In the genomic region with DNA sequence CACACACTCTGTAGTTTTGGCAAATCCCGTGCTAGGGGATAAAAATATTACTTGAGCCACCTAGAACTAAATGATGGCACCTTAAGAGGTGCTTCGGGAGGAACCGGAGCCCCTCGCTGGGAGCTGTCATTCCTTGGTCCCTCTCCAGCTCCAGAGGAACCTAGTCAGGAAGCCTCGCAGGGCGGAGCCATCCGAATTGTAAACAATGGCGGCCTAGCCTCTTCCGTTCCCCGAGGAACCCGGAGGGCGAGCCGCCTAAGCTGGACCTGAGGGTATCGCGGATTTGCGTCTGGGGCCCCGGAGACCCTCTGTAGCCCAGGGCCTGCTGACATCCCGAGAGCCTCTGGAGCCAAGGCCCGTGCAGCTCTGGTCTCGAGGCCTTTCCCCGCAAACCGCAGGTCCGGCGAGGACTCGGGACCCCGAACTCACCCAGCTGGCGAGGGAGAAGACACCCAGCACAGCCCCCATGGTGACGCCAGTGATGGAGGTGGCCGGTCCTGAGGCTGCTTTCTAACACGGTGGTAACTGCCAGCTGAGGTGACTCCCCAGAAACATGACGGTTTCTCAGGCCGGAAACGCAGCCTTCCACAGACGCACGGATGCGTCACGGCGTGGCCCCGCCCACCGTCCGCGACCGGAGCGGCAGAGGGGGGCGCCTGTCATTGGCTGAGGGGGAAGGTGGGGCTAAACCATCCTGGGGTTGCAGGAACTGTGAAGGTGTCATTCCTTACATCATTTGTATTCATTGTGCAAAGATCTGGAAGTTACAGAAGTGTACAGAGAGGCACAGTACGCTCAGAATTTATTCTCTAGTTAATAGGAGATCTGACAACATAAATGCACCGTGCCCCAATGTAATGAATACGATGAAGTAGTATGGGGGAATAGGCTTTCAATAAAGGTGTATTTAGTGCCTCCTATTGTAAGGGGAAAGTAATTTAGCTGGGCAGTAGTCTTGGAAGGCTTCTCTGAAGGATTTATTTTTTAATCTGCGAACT, we compare ENCODE assay signal across 1 cellular context.
TF ChIP-seq lines count a peak whose summit lies in the region.

A gene (minus strand): TSS at position 587 of the 998 bp plus-strand sequence. CDS start 119 bp downstream, at position 468.

TF ChIP-seq in HEK293, 187 proteins besides CTCF, POLR2A, EP300 and RAD21 (continued from another document and continues in another):
- TF ChIP-seq SETDB1 (IDR thresholded peaks at IDR 0.05; ENCODE audit: insufficient read length, low read length) (no peak), ZNF701 (tag by site-specific recombination; IDR thresholded peaks at IDR 0.05) (no peak), ZNF335 (tag by site-specific recombination; conservative IDR thresholded peaks at IDR 0.05) (peak; percentile 98), ZFHX2 (tag by site-specific recombination; conservative IDR thresholded peaks at IDR 0.05) (no peak), IKZF3 (tag by site-specific recombination; IDR thresholded peaks at IDR 0.05) (peak; percentile 80; the same call in 1 of the 2 replicates), ZNF112 (tag by site-specific recombination; IDR thresholded peaks at IDR 0.05) (no peak), MZF1 (tag by site-specific recombination; IDR thresholded peaks at IDR 0.05; ENCODE audit: borderline replicate concordance) (no peak), ZNF558 (tag by site-specific recombination; IDR thresholded peaks at IDR 0.05) (no peak), ZNF830 (tag by site-specific recombination; IDR thresholded peaks at IDR 0.05; ENCODE audit: low read depth) (no peak), ZBTB20 (tag by site-specific recombination; IDR thresholded peaks at IDR 0.05) (peak; percentile 71; the same call in 1 of the 2 replicates), MYNN (tag by site-specific recombination; IDR thresholded peaks at IDR 0.05; ENCODE audit: borderline replicate concordance) (no peak), ZFP41 (tag by site-specific recombination; IDR thresholded peaks at IDR 0.05; ENCODE audit: borderline replicate concordance) (no peak), HOXC10 (CRISPR knock-in tag; IDR thresholded peaks at IDR 0.05) (no peak), ZNF423 (tag by site-specific recombination; IDR thresholded peaks at IDR 0.05) (no peak), ZNF677 (tag by site-specific recombination; IDR thresholded peaks at IDR 0.05) (no peak), GLI4 (tag by site-specific recombination; IDR thresholded peaks at IDR 0.05) (no peak), ZNF585B (tag by site-specific recombination; IDR thresholded peaks at IDR 0.05) (no peak), ZNF175 (tag by site-specific recombination; IDR thresholded peaks at IDR 0.05) (no peak), ZNF561 (tag by site-specific recombination; IDR thresholded peaks at IDR 0.05; ENCODE audit: borderline replicate concordance) (peak; percentile 68; the same call in 1 of the 2 replicates), GLIS1 (tag by site-specific recombination; IDR thresholded peaks at IDR 0.05) (peak; percentile 34; the same call in 1 of the 2 replicates), ZNF560 (tag by site-specific recombination; IDR thresholded peaks at IDR 0.05; ENCODE audit: borderline replicate concordance) (no peak), ZNF114 (tag by site-specific recombination; IDR thresholded peaks at IDR 0.05) (no peak), ZNF146 (tag by site-specific recombination; IDR thresholded peaks at IDR 0.05) (no peak), ZNF223 (tag by site-specific recombination; IDR thresholded peaks at IDR 0.05) (no peak), ZNF239 (tag by site-specific recombination; IDR thresholded peaks at IDR 0.05) (no peak), KLF16 (tag by site-specific recombination; IDR thresholded peaks at IDR 0.05) (peak; percentile 70), ZNF623 (tag by site-specific recombination; IDR thresholded peaks at IDR 0.05) (no peak), ZNF341 (tag by site-specific recombination; IDR thresholded peaks at IDR 0.05; ENCODE audit: low read depth) (0 out of 2 replicates have a peak, but pooled peaks have one; percentile 12), ZNF768 (tag by site-specific recombination; IDR thresholded peaks at IDR 0.05) (no peak), ZNF777 (tag by site-specific recombination; IDR thresholded peaks at IDR 0.05; ENCODE audit: borderline replicate concordance) (no peak), ZNF747 (tag by site-specific recombination; IDR thresholded peaks at IDR 0.05) (no peak), HOXA7 (CRISPR knock-in tag; IDR thresholded peaks at IDR 0.05; ENCODE audit: borderline replicate concordance) (no peak), ZNF132 (tag by site-specific recombination; IDR thresholded peaks at IDR 0.05; ENCODE audit: borderline replicate concordance) (no peak), KLF8 (tag by site-specific recombination; IDR thresholded peaks at IDR 0.05) (peak; percentile 52; the same call in 1 of the 2 replicates)
- TF ChIP-seq, protein P1, sequence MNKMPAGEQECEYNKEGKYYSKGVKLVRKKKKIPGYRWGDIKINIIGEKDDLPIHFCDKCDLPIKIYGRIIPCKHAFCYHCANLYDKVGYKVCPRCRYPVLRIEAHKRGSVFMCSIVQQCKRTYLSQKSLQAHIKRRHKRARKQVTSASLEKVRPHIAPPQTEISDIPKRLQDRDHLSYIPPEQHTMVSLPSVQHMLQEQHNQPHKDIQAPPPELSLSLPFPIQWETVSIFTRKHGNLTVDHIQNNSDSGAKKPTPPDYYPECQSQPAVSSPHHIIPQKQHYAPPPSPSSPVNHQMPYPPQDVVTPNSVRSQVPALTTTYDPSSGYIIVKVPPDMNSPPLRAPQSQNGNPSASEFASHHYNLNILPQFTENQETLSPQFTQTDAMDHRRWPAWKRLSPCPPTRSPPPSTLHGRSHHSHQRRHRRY (tag by site-specific recombination; IDR thresholded peaks at IDR 0.05), result no peak
- TF ChIP-seq, protein P2, sequence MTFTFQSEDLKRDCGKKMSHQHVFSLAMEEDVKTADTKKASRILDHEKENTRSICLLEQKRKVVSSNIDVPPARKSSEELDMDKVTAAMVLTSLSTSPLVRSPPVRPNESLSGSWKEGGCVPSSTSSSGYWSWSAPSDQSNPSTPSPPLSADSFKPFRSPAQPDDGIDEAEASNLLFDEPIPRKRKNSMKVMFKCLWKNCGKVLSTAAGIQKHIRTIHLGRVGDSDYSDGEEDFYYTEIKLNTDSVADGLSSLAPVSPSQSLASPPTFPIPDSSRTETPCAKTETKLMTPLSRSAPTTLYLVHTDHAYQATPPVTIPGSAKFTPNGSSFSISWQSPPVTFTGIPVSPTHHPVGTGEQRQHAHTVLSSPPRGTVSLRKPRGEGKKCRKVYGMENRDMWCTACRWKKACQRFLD (tag by site-specific recombination; IDR thresholded peaks at IDR 0.05), result no peak
- TF ChIP-seq, protein P3, sequence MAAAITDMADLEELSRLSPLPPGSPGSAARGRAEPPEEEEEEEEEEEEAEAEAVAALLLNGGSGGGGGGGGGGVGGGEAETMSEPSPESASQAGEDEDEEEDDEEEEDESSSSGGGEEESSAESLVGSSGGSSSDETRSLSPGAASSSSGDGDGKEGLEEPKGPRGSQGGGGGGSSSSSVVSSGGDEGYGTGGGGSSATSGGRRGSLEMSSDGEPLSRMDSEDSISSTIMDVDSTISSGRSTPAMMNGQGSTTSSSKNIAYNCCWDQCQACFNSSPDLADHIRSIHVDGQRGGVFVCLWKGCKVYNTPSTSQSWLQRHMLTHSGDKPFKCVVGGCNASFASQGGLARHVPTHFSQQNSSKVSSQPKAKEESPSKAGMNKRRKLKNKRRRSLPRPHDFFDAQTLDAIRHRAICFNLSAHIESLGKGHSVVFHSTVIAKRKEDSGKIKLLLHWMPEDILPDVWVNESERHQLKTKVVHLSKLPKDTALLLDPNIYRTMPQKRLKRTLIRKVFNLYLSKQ (tag by site-specific recombination; IDR thresholded peaks at IDR 0.05; ENCODE audit: borderline replicate concordance), result no peak
- TF ChIP-seq, protein P4, sequence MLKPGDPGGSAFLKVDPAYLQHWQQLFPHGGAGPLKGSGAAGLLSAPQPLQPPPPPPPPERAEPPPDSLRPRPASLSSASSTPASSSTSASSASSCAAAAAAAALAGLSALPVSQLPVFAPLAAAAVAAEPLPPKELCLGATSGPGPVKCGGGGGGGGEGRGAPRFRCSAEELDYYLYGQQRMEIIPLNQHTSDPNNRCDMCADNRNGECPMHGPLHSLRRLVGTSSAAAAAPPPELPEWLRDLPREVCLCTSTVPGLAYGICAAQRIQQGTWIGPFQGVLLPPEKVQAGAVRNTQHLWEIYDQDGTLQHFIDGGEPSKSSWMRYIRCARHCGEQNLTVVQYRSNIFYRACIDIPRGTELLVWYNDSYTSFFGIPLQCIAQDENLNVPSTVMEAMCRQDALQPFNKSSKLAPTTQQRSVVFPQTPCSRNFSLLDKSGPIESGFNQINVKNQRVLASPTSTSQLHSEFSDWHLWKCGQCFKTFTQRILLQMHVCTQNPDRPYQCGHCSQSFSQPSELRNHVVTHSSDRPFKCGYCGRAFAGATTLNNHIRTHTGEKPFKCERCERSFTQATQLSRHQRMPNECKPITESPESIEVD (tag by site-specific recombination; IDR thresholded peaks at IDR 0.05), result no peak
- TF ChIP-seq, protein P5, sequence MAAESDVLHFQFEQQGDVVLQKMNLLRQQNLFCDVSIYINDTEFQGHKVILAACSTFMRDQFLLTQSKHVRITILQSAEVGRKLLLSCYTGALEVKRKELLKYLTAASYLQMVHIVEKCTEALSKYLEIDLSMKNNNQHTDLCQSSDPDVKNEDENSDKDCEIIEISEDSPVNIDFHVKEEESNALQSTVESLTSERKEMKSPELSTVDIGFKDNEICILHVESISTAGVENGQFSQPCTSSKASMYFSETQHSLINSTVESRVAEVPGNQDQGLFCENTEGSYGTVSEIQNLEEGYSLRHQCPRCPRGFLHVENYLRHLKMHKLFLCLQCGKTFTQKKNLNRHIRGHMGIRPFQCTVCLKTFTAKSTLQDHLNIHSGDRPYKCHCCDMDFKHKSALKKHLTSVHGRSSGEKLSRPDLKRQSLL (tag by site-specific recombination; IDR thresholded peaks at IDR 0.05), result no peak
- TF ChIP-seq, protein P6, sequence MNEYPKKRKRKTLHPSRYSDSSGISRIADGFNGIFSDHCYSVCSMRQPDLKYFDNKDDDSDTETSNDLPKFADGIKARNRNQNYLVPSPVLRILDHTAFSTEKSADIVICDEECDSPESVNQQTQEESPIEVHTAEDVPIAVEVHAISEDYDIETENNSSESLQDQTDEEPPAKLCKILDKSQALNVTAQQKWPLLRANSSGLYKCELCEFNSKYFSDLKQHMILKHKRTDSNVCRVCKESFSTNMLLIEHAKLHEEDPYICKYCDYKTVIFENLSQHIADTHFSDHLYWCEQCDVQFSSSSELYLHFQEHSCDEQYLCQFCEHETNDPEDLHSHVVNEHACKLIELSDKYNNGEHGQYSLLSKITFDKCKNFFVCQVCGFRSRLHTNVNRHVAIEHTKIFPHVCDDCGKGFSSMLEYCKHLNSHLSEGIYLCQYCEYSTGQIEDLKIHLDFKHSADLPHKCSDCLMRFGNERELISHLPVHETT (tag by site-specific recombination; IDR thresholded peaks at IDR 0.05), result peak; percentile 58; the same call in 1 of the 2 replicates
- TF ChIP-seq, protein P7, sequence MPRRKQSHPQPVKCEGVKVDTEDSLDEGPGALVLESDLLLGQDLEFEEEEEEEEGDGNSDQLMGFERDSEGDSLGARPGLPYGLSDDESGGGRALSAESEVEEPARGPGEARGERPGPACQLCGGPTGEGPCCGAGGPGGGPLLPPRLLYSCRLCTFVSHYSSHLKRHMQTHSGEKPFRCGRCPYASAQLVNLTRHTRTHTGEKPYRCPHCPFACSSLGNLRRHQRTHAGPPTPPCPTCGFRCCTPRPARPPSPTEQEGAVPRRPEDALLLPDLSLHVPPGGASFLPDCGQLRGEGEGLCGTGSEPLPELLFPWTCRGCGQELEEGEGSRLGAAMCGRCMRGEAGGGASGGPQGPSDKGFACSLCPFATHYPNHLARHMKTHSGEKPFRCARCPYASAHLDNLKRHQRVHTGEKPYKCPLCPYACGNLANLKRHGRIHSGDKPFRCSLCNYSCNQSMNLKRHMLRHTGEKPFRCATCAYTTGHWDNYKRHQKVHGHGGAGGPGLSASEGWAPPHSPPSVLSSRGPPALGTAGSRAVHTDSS (tag by site-specific recombination; IDR thresholded peaks at IDR 0.05), result no peak
- TF ChIP-seq, protein P8, sequence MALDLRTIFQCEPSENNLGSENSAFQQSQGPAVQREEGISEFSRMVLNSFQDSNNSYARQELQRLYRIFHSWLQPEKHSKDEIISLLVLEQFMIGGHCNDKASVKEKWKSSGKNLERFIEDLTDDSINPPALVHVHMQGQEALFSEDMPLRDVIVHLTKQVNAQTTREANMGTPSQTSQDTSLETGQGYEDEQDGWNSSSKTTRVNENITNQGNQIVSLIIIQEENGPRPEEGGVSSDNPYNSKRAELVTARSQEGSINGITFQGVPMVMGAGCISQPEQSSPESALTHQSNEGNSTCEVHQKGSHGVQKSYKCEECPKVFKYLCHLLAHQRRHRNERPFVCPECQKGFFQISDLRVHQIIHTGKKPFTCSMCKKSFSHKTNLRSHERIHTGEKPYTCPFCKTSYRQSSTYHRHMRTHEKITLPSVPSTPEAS (tag by site-specific recombination; IDR thresholded peaks at IDR 0.05), result no peak; the same call in 1 of the 2 replicates
- TF ChIP-seq, protein P9, sequence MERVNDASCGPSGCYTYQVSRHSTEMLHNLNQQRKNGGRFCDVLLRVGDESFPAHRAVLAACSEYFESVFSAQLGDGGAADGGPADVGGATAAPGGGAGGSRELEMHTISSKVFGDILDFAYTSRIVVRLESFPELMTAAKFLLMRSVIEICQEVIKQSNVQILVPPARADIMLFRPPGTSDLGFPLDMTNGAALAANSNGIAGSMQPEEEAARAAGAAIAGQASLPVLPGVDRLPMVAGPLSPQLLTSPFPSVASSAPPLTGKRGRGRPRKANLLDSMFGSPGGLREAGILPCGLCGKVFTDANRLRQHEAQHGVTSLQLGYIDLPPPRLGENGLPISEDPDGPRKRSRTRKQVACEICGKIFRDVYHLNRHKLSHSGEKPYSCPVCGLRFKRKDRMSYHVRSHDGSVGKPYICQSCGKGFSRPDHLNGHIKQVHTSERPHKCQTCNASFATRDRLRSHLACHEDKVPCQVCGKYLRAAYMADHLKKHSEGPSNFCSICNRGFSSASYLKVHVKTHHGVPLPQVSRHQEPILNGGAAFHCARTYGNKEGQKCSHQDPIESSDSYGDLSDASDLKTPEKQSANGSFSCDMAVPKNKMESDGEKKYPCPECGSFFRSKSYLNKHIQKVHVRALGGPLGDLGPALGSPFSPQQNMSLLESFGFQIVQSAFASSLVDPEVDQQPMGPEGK (tag by site-specific recombination; IDR thresholded peaks at IDR 0.05), result peak; percentile 84
- TF ChIP-seq, protein P10, sequence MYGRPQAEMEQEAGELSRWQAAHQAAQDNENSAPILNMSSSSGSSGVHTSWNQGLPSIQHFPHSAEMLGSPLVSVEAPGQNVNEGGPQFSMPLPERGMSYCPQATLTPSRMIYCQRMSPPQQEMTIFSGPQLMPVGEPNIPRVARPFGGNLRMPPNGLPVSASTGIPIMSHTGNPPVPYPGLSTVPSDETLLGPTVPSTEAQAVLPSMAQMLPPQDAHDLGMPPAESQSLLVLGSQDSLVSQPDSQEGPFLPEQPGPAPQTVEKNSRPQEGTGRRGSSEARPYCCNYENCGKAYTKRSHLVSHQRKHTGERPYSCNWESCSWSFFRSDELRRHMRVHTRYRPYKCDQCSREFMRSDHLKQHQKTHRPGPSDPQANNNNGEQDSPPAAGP (tag by site-specific recombination; IDR thresholded peaks at IDR 0.05), result peak; percentile 62; the same call in 1 of the 2 replicates
- TF ChIP-seq, protein P11, sequence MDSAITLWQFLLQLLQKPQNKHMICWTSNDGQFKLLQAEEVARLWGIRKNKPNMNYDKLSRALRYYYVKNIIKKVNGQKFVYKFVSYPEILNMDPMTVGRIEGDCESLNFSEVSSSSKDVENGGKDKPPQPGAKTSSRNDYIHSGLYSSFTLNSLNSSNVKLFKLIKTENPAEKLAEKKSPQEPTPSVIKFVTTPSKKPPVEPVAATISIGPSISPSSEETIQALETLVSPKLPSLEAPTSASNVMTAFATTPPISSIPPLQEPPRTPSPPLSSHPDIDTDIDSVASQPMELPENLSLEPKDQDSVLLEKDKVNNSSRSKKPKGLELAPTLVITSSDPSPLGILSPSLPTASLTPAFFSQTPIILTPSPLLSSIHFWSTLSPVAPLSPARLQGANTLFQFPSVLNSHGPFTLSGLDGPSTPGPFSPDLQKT (IDR thresholded peaks at IDR 0.05; ENCODE audit: borderline replicate concordance, low read depth, low read length), result no peak
